25 cellular contexts compared by ENCODE assay signal in genomic region chr3:52874869-52875588, GRCh38. TPM values are rescaled to one million over a fixed set of nuclear protein-coding genes. Genes with fewer than 3 reads are reported as not detected.
DNase-seq lines count a peak whose midpoint lies in the region; ATAC-seq lines count a peak whose summit lies in the region.
"Had no signal": no experiment of that assay in that cellular context is flagged by ENCODE, and none has a peak within 500 bp of the region (broad histone marks: within the 10 kb centered on the region; RNA-seq: fewer than 3 reads in every experiment).

No MANE protein-coding gene starts in this region.

- no peak overlapping the region for H3K4me2 ChIP-seq in Karpas-422 (ENCODE audit: low read depth, low read length, poor library complexity, severe bottlenecking)

- no peaks in the 10 kb centered on the region for H3K9me3 Mint-ChIP-seq in activated naive CD4-positive, alpha-beta T cell treated with anti-CD3 and anti-CD28 coated beads, Interleukin-2, amount 50 U/mL, for 72 hours
- H3K9me3 Mint-ChIP-seq in effector memory CD8-positive, alpha-beta T cell, result no peaks in the 10 kb centered on the region
- H3K9me3 Mint-ChIP-seq: dendritic cell treated with granulocyte-macrophage colony-stimulating factor and Interleukin-4, amounts not matched to agents 40 ng/mL and 50 ng/mL, for 4 days; stimulated activated effector memory CD8-positive, alpha-beta T cell treated with anti-CD3 and anti-CD28 coated beads, Interleukin-12 subunit alpha, Interleukin-12 subunit beta, amount 100 ng/mL, for 72 hours had no signal

- H4K20me1 ChIP-seq in Karpas-422 (ENCODE audit: insufficient read depth, low read depth, low read length), result no peaks in the 10 kb centered on the region

- peak overlapping the region in 1 of 2 donors; percentile 75 for H3K27ac Mint-ChIP-seq in activated naive CD4-positive, alpha-beta T cell treated with anti-CD3 and anti-CD28 coated beads, Interleukin-2, amount 50 U/mL, for 72 hours
- peak overlapping the region; percentile 9 for H3K27ac Mint-ChIP-seq in T-helper 17 cell
- H3K27ac Mint-ChIP-seq in effector memory CD8-positive, alpha-beta T cell, result peak overlapping the region; percentile 22 to 46
- H3K27ac Mint-ChIP-seq: dendritic cell treated with granulocyte-macrophage colony-stimulating factor and Interleukin-4, amounts not matched to agents 40 ng/mL and 50 ng/mL, for 4 days had no signal

- H3K27me3 Mint-ChIP-seq in T-helper 17 cell, result no peaks in the 10 kb centered on the region
- no peaks in the 10 kb centered on the region for H3K27me3 Mint-ChIP-seq in effector memory CD8-positive, alpha-beta T cell
- H3K27me3 Mint-ChIP-seq: dendritic cell treated with granulocyte-macrophage colony-stimulating factor and Interleukin-4, amounts not matched to agents 40 ng/mL and 50 ng/mL, for 4 days had no signal

- no peaks in the 10 kb centered on the region for H3K9me2 ChIP-seq in Karpas-422 (replicated peaks; ENCODE audit: insufficient read depth, low read length)

- peaks cover 35% of the 10 kb centered on the region for H3K4me1 Mint-ChIP-seq in T-helper 17 cell
- H3K4me1 Mint-ChIP-seq in effector memory CD8-positive, alpha-beta T cell (ENCODE audit: low read depth in 2 of 2), result peaks cover 31 to 45% of the 10 kb centered on the region in 2 donors

- H3K79me2 ChIP-seq in Karpas-422 (ENCODE audit: low read length), result peaks cover 71% of the 10 kb centered on the region

- H3K27ac ChIP-seq in Karpas-422 (ENCODE audit: low read length), result no peak overlapping the region
- H3K27ac ChIP-seq: RWPE1, SK-N-MC, thoracic aorta had no signal

- H3K36me3 Mint-ChIP-seq in activated naive CD4-positive, alpha-beta T cell treated with anti-CD3 and anti-CD28 coated beads, Interleukin-2, amount 50 U/mL, for 72 hours, result peaks cover 0 to 7% of the 10 kb centered on the region in 2 donors
- peaks cover 2% of the 10 kb centered on the region for H3K36me3 Mint-ChIP-seq in T-helper 17 cell (ENCODE audit: low read depth)
- peaks cover 8% of the 10 kb centered on the region for H3K36me3 Mint-ChIP-seq in effector memory CD8-positive, alpha-beta T cell (ENCODE audit: insufficient read depth)
- H3K36me3 Mint-ChIP-seq: stimulated activated effector memory CD8-positive, alpha-beta T cell treated with anti-CD3 and anti-CD28 coated beads, Interleukin-12 subunit alpha, Interleukin-12 subunit beta, amount 100 ng/mL, for 72 hours had no signal

- H3K9me3 ChIP-seq in T-helper 17 cell (ENCODE audit: control insufficient read depth, low read length, poor library complexity, severe bottlenecking) (no peaks in the 10 kb centered on the region), Karpas-422 (ENCODE audit: low read length) (no peaks in the 10 kb centered on the region)
- H3K9me3 ChIP-seq: thoracic aorta had no signal

- no peaks in the 10 kb centered on the region for H3K36me3 ChIP-seq in Karpas-422 (ENCODE audit: insufficient read depth, low read length)

- peaks cover 19% of the 10 kb centered on the region for H3K4me1 ChIP-seq in Karpas-422 (ENCODE audit: low read length)

- no peak overlapping the region for H3K4me3 ChIP-seq in Karpas-422 (ENCODE audit: low read length)
- H3K4me3 ChIP-seq: SK-N-MC, thoracic aorta had no signal

- no peaks in the 10 kb centered on the region for H3K27me3 ChIP-seq in Karpas-422 (ENCODE audit: low read length)

- H3K9ac ChIP-seq in Karpas-422 (ENCODE audit: low read length), result no peak overlapping the region

- ATAC-seq in activated naive CD4-positive, alpha-beta T cell treated with anti-CD3 and anti-CD28 coated beads, Interleukin-2, amount 50 U/mL, for 72 hours, result peak; percentile 39 to 61
- ATAC-seq in T-helper 17 cell, result no peak
- ATAC-seq in effector memory CD8-positive, alpha-beta T cell (replicated peaks), result no peak
- ATAC-seq in GM21737 (IDR thresholded peaks at IDR 0.05; ENCODE audit: unreplicated experiment), result no peak
- ATAC-seq: stimulated activated effector memory CD8-positive, alpha-beta T cell treated with anti-CD3 and anti-CD28 coated beads, Interleukin-12 subunit alpha, Interleukin-12 subunit beta, amount 100 ng/mL, for 72 hours had no signal

- DNase-seq in activated naive CD4-positive, alpha-beta T cell treated with anti-CD3 and anti-CD28 coated beads, Interleukin-2, amount 50 U/mL, for 72 hours (ENCODE audit: low spot score in 2 of 2), result no peak
- DNase-seq in activated naive CD4-positive, alpha-beta T cell treated with anti-CD3 and anti-CD28 coated beads, Interleukin-2, amount 50 U/mL, for 16 hours, result no peak
- DNase-seq in T-helper 17 cell, result no peak
- DNase-seq in effector memory CD8-positive, alpha-beta T cell, result no peak
- no peak for DNase-seq in NCI-H510A treated with DMSO at 0.1 percent for 48 hours (lab: John Stamatoyannopoulos, UW)
- DNase-seq in Karpas-422, result no peak
- DNase-seq: activated CD8-positive, alpha-beta memory T cell treated with anti-CD3 and anti-CD28 coated beads for 24 hours; amygdala; DMS53; KG1; mammary epithelial cell; NCI-H1048; NCI-H2029; NCI-H226; small intestine; stimulated activated CD4-positive, alpha-beta T cell treated with anti-CD3 and anti-CD28 coated beads, Interleukin-2, amount 100 ng/mL, for 24 hours; T-helper 2 cell had no signal

- no peak overlapping the region for H3K4me3 Mint-ChIP-seq in T-helper 17 cell
- H3K4me3 Mint-ChIP-seq in effector memory CD8-positive, alpha-beta T cell, result no peak overlapping the region
- H3K4me3 Mint-ChIP-seq: dendritic cell treated with granulocyte-macrophage colony-stimulating factor and Interleukin-4, amounts not matched to agents 40 ng/mL and 50 ng/mL, for 4 days; stimulated activated effector memory CD8-positive, alpha-beta T cell treated with anti-CD3 and anti-CD28 coated beads, Interleukin-12 subunit alpha, Interleukin-12 subunit beta, amount 100 ng/mL, for 72 hours had no signal

- H2AFZ ChIP-seq in Karpas-422 (ENCODE audit: low read length), result no peak overlapping the region

RNA-seq across cellular contexts. Expression of gene STIMATE, which starts 22.3 kb away (rescaled TPM):
- total RNA-seq in activated naive CD4-positive, alpha-beta T cell treated with anti-CD3 and anti-CD28 coated beads, Interleukin-2, amount 50 U/mL, for 72 hours, result 10 to 100 TPM; 16.6 to 24.0 TPM
- 10 to 100 TPM; 41.1 to 42.6 TPM for total RNA-seq in T-helper 17 cell
- 25.0 and 39.6 TPM in 2 replicates for total RNA-seq in Karpas-422 (2014; rRNA removed; shearing (Covaris generic); ENCODE audit: low replicate concordance)

RNA-seq across cellular contexts. Expression of gene MUSTN1, which starts 40.2 kb away (rescaled TPM):
- total RNA-seq in activated naive CD4-positive, alpha-beta T cell treated with anti-CD3 and anti-CD28 coated beads, Interleukin-2, amount 50 U/mL, for 72 hours, result 1 to 10 TPM in 1 of 2 donors, under 1 TPM in 1; 0.51 to 3.6 TPM
- 10 to 100 TPM; 12.3 to 16.0 TPM for total RNA-seq in T-helper 17 cell
- total RNA-seq in Karpas-422 (2014; rRNA removed; shearing (Covaris generic); ENCODE audit: low replicate concordance), result 2.4 TPM in 1 of 2 replicates, not detected in the other
- total RNA-seq: kidney epithelial cell, mammary epithelial cell, renal cortical epithelial cell had no signal

RNA-seq across cellular contexts. Expression of gene ITIH4, which starts 44.6 kb away (rescaled TPM):
- total RNA-seq in activated naive CD4-positive, alpha-beta T cell treated with anti-CD3 and anti-CD28 coated beads, Interleukin-2, amount 50 U/mL, for 72 hours, result 10 to 100 TPM in 1 of 2 donors, 1 to 10 TPM in 1; 1.5 to 16.5 TPM
- 10 to 100 TPM; 25.8 to 40.6 TPM for total RNA-seq in T-helper 17 cell
- total RNA-seq in Karpas-422 (2014; rRNA removed; shearing (Covaris generic); ENCODE audit: low replicate concordance), result 11.1 and 14.3 TPM in 2 replicates

Comparison
In these comparisons a context has a peak if more than half of its experiments do, and no peak if none do; other contexts are left out.
1. ATAC-seq: peak in activated naive CD4-positive, alpha-beta T cell treated with anti-CD3 and anti-CD28 coated beads, Interleukin-2, amount 50 U/mL, for 72 hours (2 of 2); none in T-helper 17 cell (single experiment), effector memory CD8-positive, alpha-beta T cell (single experiment) and GM21737 (single experiment).